In genomic region chr3:101996832-101997231, GRCh38 we compare ENCODE assay signal across 18 cellular contexts.
DNase-seq lines count a peak whose midpoint lies in the region; ATAC-seq and TF ChIP-seq lines count a peak whose summit lies in the region.
"Had no signal": no experiment of that assay in that cellular context is flagged by ENCODE, and none has a peak within 500 bp of the region (broad histone marks: within the 10 kb centered on the region; RNA-seq: fewer than 3 reads in every experiment).

No MANE protein-coding gene starts in this region.

- DNase-seq in PC-3 (no peak), mucosa of descending colon (no peak), GM20000 (ENCODE audit: low spot score) (no peak), foreskin melanocyte (no peak)
- no peak for DNase-seq in activated CD4-positive, alpha-beta T cell treated with anti-CD3 and anti-CD28 coated beads, Interleukin-2, amount 50 U/mL, for 1 hour
- DNase-seq: activated naive CD4-positive, alpha-beta T cell; HFFc6; left ventricle myocardium inferior; NCI-H1694; NCI-H446 treated with DMSO at 0.1 percent for 48 hours; Right ventricle myocardium superior; stimulated activated CD4-positive, alpha-beta T cell treated with anti-CD3 and anti-CD28 coated beads, Interleukin-2, amount 100 ng/mL, for 48 hours; stimulated activated CD8-positive, alpha-beta memory T cell treated with anti-CD3 and anti-CD28 coated beads, Interleukin-4, amount 100 ng/mL, for 48 hours; T-helper 2 cell; tibial artery had no signal

- H3K9me3 ChIP-seq in PC-3 (ENCODE audit: low read length) (no peaks in the 10 kb centered on the region), mucosa of descending colon (no peaks in the 10 kb centered on the region)
- H3K9me3 ChIP-seq: left ventricle myocardium inferior, tibial artery had no signal

- no peaks in the 10 kb centered on the region for H3F3A ChIP-seq in PC-3 (ENCODE audit: low read length, unreplicated experiment)

- POLR2A ChIA-PET in PC-3 (lab: Charles Lee; ENCODE audit: unreplicated experiment) = interaction anchor here (0.7 kb wide), 1 partner anchor 125 kb away, joined by 16 read pairs; no protein-coding TSS in a partner anchor

- CTCF ChIA-PET in PC-3 (lab: Charles Lee) = no interaction called here

- H3K27me3 ChIP-seq in PC-3 (ENCODE audit: low read length) = no peaks in the 10 kb centered on the region
- H3K27me3 ChIP-seq: tibial artery had no signal

- H3K9ac ChIP-seq in PC-3 (ENCODE audit: low read length) = no peak overlapping the region

- intact Hi-C loops in PC-3 (cut with micrococcal nuclease) = loop anchor here (2.0 to 5.0 kb wide), 3 partner anchors 70 to 90 kb away; no protein-coding TSS in a partner anchor
- intact Hi-C loops in mucosa of descending colon (cut with DNase I, micrococcal nuclease) = no loop called here

- TF ChIP-seq CTCF in PC-3 (conservative IDR thresholded peaks at IDR 0.05; ENCODE audit: low read depth, low read length) = no peak
- no peak for TF ChIP-seq CTCF in mucosa of descending colon (IDR thresholded peaks at IDR 0.05)
- TF ChIP-seq CTCF in GM20000 (IDR thresholded peaks at IDR 0.05; ENCODE audit: extremely low read depth, missing control alignments) = no peak

- H3K4me1 ChIP-seq in PC-3 (ENCODE audit: insufficient read depth, low read length) = peaks cover 27% of the 10 kb centered on the region
- H3K4me1 ChIP-seq in mucosa of descending colon (ENCODE audit: low read depth) = no peaks in the 10 kb centered on the region
- H3K4me1 ChIP-seq: left ventricle myocardium inferior had no signal

- H3K36me3 ChIP-seq in PC-3 (ENCODE audit: low read depth, low read length) (no peaks in the 10 kb centered on the region), mucosa of descending colon (ENCODE audit: low read depth) (no peaks in the 10 kb centered on the region)
- H3K36me3 ChIP-seq: left ventricle myocardium inferior, tibial artery had no signal

- H3K27ac ChIP-seq in PC-3 (ENCODE audit: low read length) = 0 out of 2 replicates have a peak overlapping the region, but pooled peaks have one; percentile 61
- H3K27ac ChIP-seq: left ventricle myocardium inferior, tibial artery had no signal

- H3K4me2 ChIP-seq in PC-3 (ENCODE audit: low read length) = no peak overlapping the region

- no peak overlapping the region for H3K4me3 ChIP-seq in PC-3 (ENCODE audit: low read length)
- no peak overlapping the region for H3K4me3 ChIP-seq in mucosa of descending colon
- H3K4me3 ChIP-seq: left ventricle myocardium inferior, tibial artery had no signal

- ATAC-seq in GM18511 (IDR thresholded peaks at IDR 0.05; ENCODE audit: unreplicated experiment) (peak; percentile 69), GM19455 (IDR thresholded peaks at IDR 0.05; ENCODE audit: unreplicated experiment) (peak; percentile 47), HG02798 (IDR thresholded peaks at IDR 0.05; ENCODE audit: poor library complexity, unreplicated experiment) (peak; percentile 48), PC-3 (no peak), mucosa of descending colon (no peak)

- 0 out of 2 replicates have a peak, but pooled peaks cover 7% of the 10 kb centered on the region for H3K9me2 ChIP-seq in PC-3 (replicated peaks; ENCODE audit: low read length)

- no peaks in the 10 kb centered on the region for H3K79me2 ChIP-seq in PC-3 (ENCODE audit: low read length)

- no peaks in the 10 kb centered on the region for H4K20me1 ChIP-seq in PC-3 (ENCODE audit: low read length)

- no TSS peak for BruUV-seq in PC-3 (replicated peaks; lab: Mats Ljungman, UMichigan)

- no peak overlapping the region for H2AFZ ChIP-seq in PC-3 (ENCODE audit: low read length)

Comparison
In these comparisons a context has a peak if more than half of its experiments do, and no peak if none do; other contexts are left out.
1. ATAC-seq: peak in GM18511 (single experiment), GM19455 (single experiment) and HG02798 (single experiment); none in PC-3 (single experiment) and mucosa of descending colon (single experiment).